Comparison of ENCODE assay signal across 1 cellular context in genomic region chr1:76862447-76862846, GRCh38.
TF ChIP-seq lines count a peak whose summit lies in the region.

No MANE protein-coding gene starts in this region.

TF ChIP-seq in IMR-90, 13 proteins besides CTCF, POLR2A, EP300 and RAD21:
- TF ChIP-seq CEBPB (IDR thresholded peaks at IDR 0.05; ENCODE audit: low read depth, low read length) (no peak), FOS (IDR thresholded peaks at IDR 0.05; ENCODE audit: low read depth, low read length) (no peak), SMC3 (IDR thresholded peaks at IDR 0.05; ENCODE audit: low read depth, low read length) (no peak), RFX5 (IDR thresholded peaks at IDR 0.05; ENCODE audit: low read depth, low read length) (no peak), MAFK (IDR thresholded peaks at IDR 0.05; ENCODE audit: low read depth, low read length) (no peak), BHLHE40 (IDR thresholded peaks at IDR 0.05; ENCODE audit: low read depth, low read length) (no peak), USF2 (IDR thresholded peaks at IDR 0.05; ENCODE audit: low read depth, low read length) (no peak)
TF ChIP-seq in IMR-90: peak in this region for 0.
